ENCODE assay signal across 8 cellular contexts in the genomic region with DNA sequence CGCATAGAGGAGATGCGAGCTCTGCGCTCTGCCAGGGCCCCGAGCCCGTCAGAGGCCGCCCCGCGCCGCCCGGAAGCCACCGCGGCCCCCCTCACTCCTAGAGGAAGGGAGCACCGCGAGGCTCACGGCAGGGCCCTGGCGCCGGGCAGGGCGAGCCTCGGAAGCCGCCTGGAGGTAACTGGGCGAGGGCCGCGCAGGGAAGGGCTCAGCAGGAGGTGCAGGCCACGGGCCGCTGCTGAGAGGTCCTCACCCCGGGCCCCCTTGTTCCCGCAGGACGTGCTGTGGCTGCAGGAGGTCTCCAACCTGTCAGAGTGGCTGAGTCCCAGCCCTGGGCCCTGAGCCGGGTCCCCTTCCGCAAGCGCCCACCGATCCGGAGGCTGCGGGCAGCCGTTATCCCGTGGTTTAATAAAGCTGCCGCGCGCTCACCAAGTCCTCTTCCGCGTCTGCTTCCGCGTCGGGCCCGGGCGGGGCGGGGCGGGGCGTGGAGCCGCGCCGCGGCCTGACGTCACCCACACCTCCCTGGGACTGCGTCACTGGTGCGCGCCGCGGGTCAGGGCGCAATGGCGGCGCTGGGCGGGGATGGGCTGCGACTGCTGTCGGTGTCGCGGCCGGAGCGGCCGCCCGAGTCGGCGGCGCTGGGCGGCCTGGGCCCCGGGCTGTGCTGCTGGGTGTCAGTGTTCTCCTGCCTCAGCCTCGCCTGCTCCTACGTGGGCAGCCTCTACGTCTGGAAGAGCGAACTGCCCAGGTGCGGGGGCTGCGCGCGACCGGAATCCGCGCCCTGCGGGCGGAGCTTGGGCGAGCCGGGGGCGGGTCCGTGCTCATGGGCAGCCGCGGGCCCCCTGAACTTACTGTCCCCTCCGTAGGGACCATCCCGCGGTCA. TPM values are rescaled to one million over a fixed set of nuclear protein-coding genes. Genes with fewer than 3 reads are reported as not detected.
DNase-seq lines count a peak whose midpoint lies in the region; ATAC-seq, FAIRE-seq and TF ChIP-seq lines count a peak whose summit lies in the region.

TSS of gene RCE1 (plus strand) at position 546 of the 880 bp plus-strand sequence. CDS start at position 561, 15 bp downstream.

- peaks cover 8% of the 10 kb centered on the region for H3K4me1 ChIP-seq in fibroblast of lung (ENCODE audit: control insufficient read depth, extremely low read depth, insufficient read depth, low read length)

- no peak for FAIRE-seq in RCC 7860 (lab: Jason Lieb, UNC)

- no peak for TF ChIP-seq EP300 in Ishikawa (IDR thresholded peaks at IDR 0.05; ENCODE audit: borderline replicate concordance)

- H3K27me3 ChIP-seq in fibroblast of lung (ENCODE audit: control insufficient read depth, insufficient read depth, low read length) = no peaks in the 10 kb centered on the region

- no peak; the same call in 1 of the 2 replicates for TF ChIP-seq RAD21 in Ishikawa (IDR thresholded peaks at IDR 0.05; ENCODE audit: low read depth)

- TF ChIP-seq CTCF in fibroblast of lung (conservative IDR thresholded peaks at IDR 0.05 in 1 of 2, IDR thresholded peaks at IDR 0.05 in 1 of 2; ENCODE audit: low read depth in 1 of 2, low read length in 2 of 2) (no peak), natural killer cell (IDR thresholded peaks at IDR 0.05) (no peak)

- H3K9me3 ChIP-seq in fibroblast of lung (ENCODE audit: control insufficient read depth, insufficient read depth, low read depth, low read length) = no peaks in the 10 kb centered on the region

- H3K27me3 Mint-ChIP-seq in activated T-helper 1 cell treated with anti-CD3 and anti-CD28 coated beads, Interleukin-12 subunit alpha, Interleukin-12 subunit beta, Interleukin-2, Interleukin-4 antibody, amounts not matched to agents 30 ng/mL and 10 ng/mL and 1 ng/mL, durations not matched to agents 14 hours and 24 hours and 36 hours (ENCODE audit: insufficient read depth) = no peaks in the 10 kb centered on the region
- no peaks in the 10 kb centered on the region for H3K27me3 Mint-ChIP-seq in natural killer cell (ENCODE audit: low read depth in 2 of 2)

- peak within 1 kb of the TSS; percentile 100 for H3K9ac ChIP-seq in fibroblast of lung (ENCODE audit: insufficient read depth, low read length)

- ATAC-seq in GM21576 (IDR thresholded peaks at IDR 0.05; ENCODE audit: unreplicated experiment) (peak; percentile 67), natural killer cell (peak; percentile 90 to 97 (median 91))

- peaks cover 42% of the 10 kb centered on the region for H3K79me2 ChIP-seq in fibroblast of lung (ENCODE audit: control insufficient read depth, insufficient read depth, low read length)

- peak within 1 kb of the TSS; percentile 99 for H3K27ac ChIP-seq in fibroblast of lung (ENCODE audit: insufficient read depth, low read length)

- no peaks in the 10 kb centered on the region for H3K9me3 Mint-ChIP-seq in activated T-helper 1 cell treated with anti-CD3 and anti-CD28 coated beads, Interleukin-12 subunit alpha, Interleukin-12 subunit beta, Interleukin-2, Interleukin-4 antibody, amounts not matched to agents 30 ng/mL and 10 ng/mL and 1 ng/mL, durations not matched to agents 14 hours and 24 hours and 36 hours
- H3K9me3 Mint-ChIP-seq in natural killer cell = no peaks in the 10 kb centered on the region

- peak within 1 kb of the TSS; percentile 90 for H3K4me3 Mint-ChIP-seq in activated T-helper 1 cell treated with anti-CD3 and anti-CD28 coated beads, Interleukin-12 subunit alpha, Interleukin-12 subunit beta, Interleukin-2, Interleukin-4 antibody, amounts not matched to agents 30 ng/mL and 10 ng/mL and 1 ng/mL, durations not matched to agents 14 hours and 24 hours and 36 hours
- peak within 1 kb of the TSS; percentile 94 for H3K4me3 Mint-ChIP-seq in natural killer cell

- H3K4me3 ChIP-seq in fibroblast of lung (replicated peaks in 1 of 4; ENCODE audit: control extremely low read depth in 1 of 4, insufficient read depth in 1 of 4, low read depth in 3 of 4, low read length in 4 of 4) = peak within 1 kb of the TSS; percentile 94 to 99 (median 98)

- H3K36me3 Mint-ChIP-seq in activated T-helper 1 cell treated with anti-CD3 and anti-CD28 coated beads, Interleukin-12 subunit alpha, Interleukin-12 subunit beta, Interleukin-2, Interleukin-4 antibody, amounts not matched to agents 30 ng/mL and 10 ng/mL and 1 ng/mL, durations not matched to agents 14 hours and 24 hours and 36 hours (ENCODE audit: low read depth) = peaks cover 21% of the 10 kb centered on the region
- no peaks in the 10 kb centered on the region for H3K36me3 Mint-ChIP-seq in natural killer cell

- DNase-seq in DMS53 (lab: John Stamatoyannopoulos, UW) (peak; percentile 98), RCC 7860 (ENCODE audit: low spot score) (peak; percentile 71), fibroblast of lung (ENCODE audit: low read depth in 2 of 2) (peak; percentile 80 to 86), natural killer cell (peak; percentile 94)
- peak; percentile 90 for DNase-seq in activated T-helper 1 cell treated with anti-CD3 and anti-CD28 coated beads, Interleukin-12 subunit alpha, Interleukin-12 subunit beta, Interleukin-2, Interleukin-4 antibody, amounts not matched to agents 30 ng/mL and 10 ng/mL and 1 ng/mL, durations not matched to agents 14 hours and 24 hours and 36 hours (ENCODE audit: low spot score)
- DNase-seq in stimulated activated naive CD4-positive, alpha-beta T cell treated with Interleukin-2 at 50 U/mL for 16 hours (lab: John Stamatoyannopoulos, UW) = peak; percentile 87

- intact Hi-C loops in activated T-helper 1 cell treated with anti-CD3 and anti-CD28 coated beads, Interleukin-12 subunit alpha, Interleukin-12 subunit beta, Interleukin-2, Interleukin-4 antibody, amounts not matched to agents 30 ng/mL and 10 ng/mL and 1 ng/mL, durations not matched to agents 14 hours and 24 hours and 36 hours (cut with micrococcal nuclease) = loop anchor here (1.0 to 10.0 kb wide), 11 partner anchors 13 to 494 kb away; partner anchors contain the start of genes CCDC87, CCS, DPP3 and PC
- intact Hi-C loops in natural killer cell (cut with micrococcal nuclease) = loop anchor here (1.0 kb wide), 1 partner anchor 498 kb away; the partner anchor contains the start of gene BRMS1

- peak within 1 kb of the TSS; percentile 92 for H2AFZ ChIP-seq in fibroblast of lung (ENCODE audit: low read length)

- peaks cover 20% of the 10 kb centered on the region for H3K36me3 ChIP-seq in fibroblast of lung (ENCODE audit: control insufficient read depth, insufficient read depth, low read length)

- no peaks in the 10 kb centered on the region for H4K20me1 ChIP-seq in fibroblast of lung (ENCODE audit: control insufficient read depth, extremely low read depth, insufficient read depth, low read length)

- peaks cover 32% of the 10 kb centered on the region for H3K4me1 Mint-ChIP-seq in activated T-helper 1 cell treated with anti-CD3 and anti-CD28 coated beads, Interleukin-12 subunit alpha, Interleukin-12 subunit beta, Interleukin-2, Interleukin-4 antibody, amounts not matched to agents 30 ng/mL and 10 ng/mL and 1 ng/mL, durations not matched to agents 14 hours and 24 hours and 36 hours (ENCODE audit: low read depth)
- peaks cover 39 to 49% of the 10 kb centered on the region in 2 donors for H3K4me1 Mint-ChIP-seq in natural killer cell

- peak within 1 kb of the TSS; percentile 99 for H3K4me2 ChIP-seq in fibroblast of lung (ENCODE audit: extremely low read depth, insufficient read depth, low read length)

- peak within 1 kb of the TSS; percentile 96 for H3K27ac Mint-ChIP-seq in activated T-helper 1 cell treated with anti-CD3 and anti-CD28 coated beads, Interleukin-12 subunit alpha, Interleukin-12 subunit beta, Interleukin-2, Interleukin-4 antibody, amounts not matched to agents 30 ng/mL and 10 ng/mL and 1 ng/mL, durations not matched to agents 14 hours and 24 hours and 36 hours
- H3K27ac Mint-ChIP-seq in natural killer cell = peak within 1 kb of the TSS; percentile 93 to 97

TF ChIP-seq in Ishikawa, 13 proteins besides CTCF, POLR2A, EP300 and RAD21 (continues in another document):
- TF ChIP-seq TCF12 (IDR thresholded peaks at IDR 0.05; ENCODE audit: low read depth) (no peak), USF1 (IDR thresholded peaks at IDR 0.05) (0 out of 2 replicates have a peak, but pooled peaks have one; percentile 3)
- TF ChIP-seq, protein P1, sequence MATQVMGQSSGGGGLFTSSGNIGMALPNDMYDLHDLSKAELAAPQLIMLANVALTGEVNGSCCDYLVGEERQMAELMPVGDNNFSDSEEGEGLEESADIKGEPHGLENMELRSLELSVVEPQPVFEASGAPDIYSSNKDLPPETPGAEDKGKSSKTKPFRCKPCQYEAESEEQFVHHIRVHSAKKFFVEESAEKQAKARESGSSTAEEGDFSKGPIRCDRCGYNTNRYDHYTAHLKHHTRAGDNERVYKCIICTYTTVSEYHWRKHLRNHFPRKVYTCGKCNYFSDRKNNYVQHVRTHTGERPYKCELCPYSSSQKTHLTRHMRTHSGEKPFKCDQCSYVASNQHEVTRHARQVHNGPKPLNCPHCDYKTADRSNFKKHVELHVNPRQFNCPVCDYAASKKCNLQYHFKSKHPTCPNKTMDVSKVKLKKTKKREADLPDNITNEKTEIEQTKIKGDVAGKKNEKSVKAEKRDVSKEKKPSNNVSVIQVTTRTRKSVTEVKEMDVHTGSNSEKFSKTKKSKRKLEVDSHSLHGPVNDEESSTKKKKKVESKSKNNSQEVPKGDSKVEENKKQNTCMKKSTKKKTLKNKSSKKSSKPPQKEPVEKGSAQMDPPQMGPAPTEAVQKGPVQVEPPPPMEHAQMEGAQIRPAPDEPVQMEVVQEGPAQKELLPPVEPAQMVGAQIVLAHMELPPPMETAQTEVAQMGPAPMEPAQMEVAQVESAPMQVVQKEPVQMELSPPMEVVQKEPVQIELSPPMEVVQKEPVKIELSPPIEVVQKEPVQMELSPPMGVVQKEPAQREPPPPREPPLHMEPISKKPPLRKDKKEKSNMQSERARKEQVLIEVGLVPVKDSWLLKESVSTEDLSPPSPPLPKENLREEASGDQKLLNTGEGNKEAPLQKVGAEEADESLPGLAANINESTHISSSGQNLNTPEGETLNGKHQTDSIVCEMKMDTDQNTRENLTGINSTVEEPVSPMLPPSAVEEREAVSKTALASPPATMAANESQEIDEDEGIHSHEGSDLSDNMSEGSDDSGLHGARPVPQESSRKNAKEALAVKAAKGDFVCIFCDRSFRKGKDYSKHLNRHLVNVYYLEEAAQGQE (IDR thresholded peaks at IDR 0.05; ENCODE audit: low read depth) = no peak

RNA-seq across cellular contexts. Expression of gene RCE1, which starts in this region (rescaled TPM):
- 30.9 and 34.4 TPM in 2 replicates for total RNA-seq in activated T-helper 1 cell treated with anti-CD3 and anti-CD28 coated beads, Interleukin-12 subunit alpha, Interleukin-12 subunit beta, Interleukin-2, Interleukin-4 antibody, amounts not matched to agents 30 ng/mL and 10 ng/mL and 1 ng/mL, durations not matched to agents 14 hours and 24 hours and 36 hours
- total RNA-seq in fibroblast of lung = 13.4 and 14.4 TPM in 2 replicates
- polyA plus RNA-seq in fibroblast of lung = 7.0 and 9.4 TPM in 2 replicates
- 8.6 and 13.6 TPM in 2 replicates for polyA plus RNA-seq in fibroblast of lung (2012)
- 15.1 and 21.5 TPM in 2 replicates for polyA minus RNA-seq in fibroblast of lung (ENCODE audit: low replicate concordance)
- total RNA-seq in natural killer cell = 10 to 100 TPM; 41.3 to 47.0 (median 41.7) TPM

Comparison
In these comparisons a context has a peak if more than half of its experiments do, and no peak if none do; other contexts are left out.
1. Peak in every context shown above with its lines: DNase-seq, ATAC-seq, H3K4me3 ChIP-seq and H3K27ac ChIP-seq.